In genomic region chr22:39715778-39716495, GRCh38 we compare ENCODE assay signal across 22 cellular contexts.
DNase-seq lines count a peak whose midpoint lies in the region; ATAC-seq and TF ChIP-seq lines count a peak whose summit lies in the region.
"Had no signal": no experiment of that assay in that cellular context is flagged by ENCODE, and none has a peak within 500 bp of the region (broad histone marks: within the 10 kb centered on the region; RNA-seq: fewer than 3 reads in every experiment).

No MANE protein-coding gene starts in this region.

- no peaks in the 10 kb centered on the region for H3K9me3 Mint-ChIP-seq in endothelial cell (ENCODE audit: unreplicated experiment)
- H3K9me3 Mint-ChIP-seq: CD8-positive, alpha-beta T cell had no signal

- no peaks in the 10 kb centered on the region for H3K4me1 ChIP-seq in right cardiac atrium (ENCODE audit: control insufficient read depth, insufficient read depth, low read length)
- H3K4me1 ChIP-seq: SJSA1 had no signal

- H3K27me3 Mint-ChIP-seq in endothelial cell (ENCODE audit: unreplicated experiment) = peaks cover 10% of the 10 kb centered on the region

- no peaks in the 10 kb centered on the region for H3K9me3 ChIP-seq in right cardiac atrium (ENCODE audit: control insufficient read depth, low read length)
- H3K9me3 ChIP-seq: BLaER1 treated with 17β-estradiol and CSF1 and Interleukin-3, amounts not matched to agents 10 nM and 100 nM; Caco-2; SJSA1 had no signal

- H3K27me3 ChIP-seq in right cardiac atrium (ENCODE audit: control insufficient read depth, insufficient read depth) = no peaks in the 10 kb centered on the region
- H3K27me3 ChIP-seq: BLaER1 treated with 17β-estradiol and CSF1 and Interleukin-3, amounts not matched to agents 10 nM and 100 nM had no signal

- no peaks in the 10 kb centered on the region for H3K36me3 Mint-ChIP-seq in endothelial cell (ENCODE audit: low read depth, unreplicated experiment)
- H3K36me3 Mint-ChIP-seq: CD8-positive, alpha-beta T cell had no signal

- no peak for TF ChIP-seq CTCF in endothelial cell (IDR thresholded peaks at IDR 0.05; ENCODE audit: unreplicated experiment)

- no peak overlapping the region for H3K27ac ChIP-seq in right cardiac atrium (ENCODE audit: low read length)
- H3K27ac ChIP-seq: BLaER1 treated with 17β-estradiol and CSF1 and Interleukin-3, amounts not matched to agents 10 nM and 100 nM; SJSA1 had no signal

- no peak overlapping the region for H3K27ac Mint-ChIP-seq in endothelial cell (ENCODE audit: unreplicated experiment)
- H3K27ac Mint-ChIP-seq: CD8-positive, alpha-beta T cell had no signal

- no peak for ATAC-seq in right cardiac atrium
- ATAC-seq: CD8-positive, alpha-beta T cell; K562; PC-3 had no signal

- WGBS in right cardiac atrium = 76% methylated on average over 25 of the region's 25 CpGs

- H3K4me3 Mint-ChIP-seq in endothelial cell (ENCODE audit: unreplicated experiment) = no peak overlapping the region
- H3K4me3 Mint-ChIP-seq: CD8-positive, alpha-beta T cell had no signal

- intact Hi-C loops in cardiac septum (cut with DNase I) = no loop called here
- intact Hi-C loops in right cardiac atrium (cut with DNase I) = no loop called here
- intact Hi-C loops in posterior vena cava (cut with DNase I) = no loop called here

- peak; percentile 53 for DNase-seq in cardiac septum (ENCODE audit: low spot score)
- no peak for DNase-seq in right cardiac atrium
- DNase-seq in mesenteric fat pad (ENCODE audit: low spot score) = peak; percentile 71
- peak; percentile 64 for DNase-seq in posterior vena cava (ENCODE audit: low spot score)
- DNase-seq in NCI-H446 (lab: John Stamatoyannopoulos, UW) = no peak
- DNase-seq in NOMO-1 treated with DMSO at 0.1 percent for 48 hours (lab: John Stamatoyannopoulos, UW; ENCODE audit: unreplicated experiment) = no peak
- no peak for DNase-seq in SK-N-DZ (ENCODE audit: low spot score)
- DNase-seq in endothelial cell (ENCODE audit: low spot score) = no peak
- DNase-seq: Caco-2; CD8-positive, alpha-beta T cell; Kasumi-1; NCI-H1105; NCI-H146; NCI-H1930; NCI-H2107; NCI-H524 treated with DMSO at 0.1 percent for 48 hours; NCI-H774; PC-3; Right ventricle myocardium superior had no signal

- H3K4me1 Mint-ChIP-seq in endothelial cell (ENCODE audit: unreplicated experiment) = no peaks in the 10 kb centered on the region

- H3K4me3 ChIP-seq in right cardiac atrium (ENCODE audit: low read length) = no peak overlapping the region
- H3K4me3 ChIP-seq: BLaER1 treated with 17β-estradiol and CSF1 and Interleukin-3, amounts not matched to agents 10 nM and 100 nM; K562; SJSA1 had no signal

Comparison
In these comparisons a context has a peak if more than half of its experiments do, and no peak if none do; other contexts are left out.
1. DNase-seq: peak in cardiac septum (single experiment), mesenteric fat pad (single experiment) and posterior vena cava (single experiment); none in right cardiac atrium (0 of 3), NCI-H446 (0 of 2), NOMO-1 treated with DMSO at 0.1 percent for 48 hours (single experiment), SK-N-DZ (single experiment) and endothelial cell (single experiment).